12 cellular contexts compared by ENCODE assay signal in the genomic region with DNA sequence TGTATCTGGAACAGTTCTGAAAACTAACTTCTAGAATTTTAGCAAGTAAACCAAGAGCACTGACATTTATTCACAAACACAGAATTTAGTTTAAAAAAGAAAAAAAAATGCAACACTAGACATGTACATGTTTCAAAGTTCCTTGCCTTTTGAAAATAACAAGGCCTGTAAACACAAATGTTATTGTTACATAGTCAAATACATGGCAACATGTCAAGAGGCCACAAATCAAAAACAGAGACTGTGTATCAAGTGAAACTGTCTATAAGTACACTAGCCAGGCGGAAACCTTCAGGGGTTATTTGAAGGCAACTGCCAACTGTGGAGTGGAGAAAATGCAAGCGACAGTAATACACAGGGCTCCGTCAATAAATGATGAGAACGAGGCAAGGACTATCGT.
DNase-seq lines count a peak whose midpoint lies in the region; ATAC-seq, FAIRE-seq and TF ChIP-seq lines count a peak whose summit lies in the region.
"Had no signal": no experiment of that assay in that cellular context is flagged by ENCODE, and none has a peak within 500 bp of the region (broad histone marks: within the 10 kb centered on the region; RNA-seq: fewer than 3 reads in every experiment).

No MANE protein-coding gene starts in this region.

- no peaks in the 10 kb centered on the region for H3K9me3 Mint-ChIP-seq in CD4-positive, CD25-positive, alpha-beta regulatory T cell
- H3K9me3 Mint-ChIP-seq in nephron progenitor cell = peaks cover 6% of the 10 kb centered on the region
- H3K9me3 Mint-ChIP-seq: neural crest cell had no signal

- no peak overlapping the region for H2AFZ ChIP-seq in IMR-90 (replicated peaks; ENCODE audit: low read length, poor library complexity)
- H2AFZ ChIP-seq in endothelial cell of umbilical vein (ENCODE audit: low read depth, low read length) = no peak overlapping the region

- H3K56ac ChIP-seq in IMR-90 (ENCODE audit: extremely low read depth, insufficient read depth, low read length) = peak overlapping the region; percentile 35; the same call in 1 of the 2 replicates

- peaks cover 44 to 98% (median 76%) of the 10 kb centered on the region in 4 donors for H3K4me1 Mint-ChIP-seq in CD4-positive, CD25-positive, alpha-beta regulatory T cell
- peaks cover 65% of the 10 kb centered on the region for H3K4me1 Mint-ChIP-seq in nephron progenitor cell

- H3K4me1 ChIP-seq in CD4-positive, CD25-positive, alpha-beta regulatory T cell (ENCODE audit: control insufficient read depth, insufficient read depth, low read length, poor library complexity, severe bottlenecking) = peaks cover 45% of the 10 kb centered on the region
- H3K4me1 ChIP-seq in IMR-90 (ENCODE audit: control insufficient read depth, insufficient read depth, low read length) (peaks cover 6% of the 10 kb centered on the region), endothelial cell of umbilical vein (ENCODE audit: control insufficient read depth, extremely low read depth, insufficient read depth, low read length) (peaks cover 27% of the 10 kb centered on the region), ovary (ENCODE audit: insufficient read depth) (peaks cover 18% of the 10 kb centered on the region)

- dilution Hi-C loops in IMR-90 (cut with HindIII; ENCODE audit: low sequenced_read_pairs, unreplicated experiment) (no loop called here), endothelial cell of umbilical vein (cut with MboI; ENCODE audit: extremely low pct_ligation_motif_present, low sequenced_read_pairs) (no loop called here)

- in situ Hi-C loops in IMR-90 (cut with MboI; ENCODE audit: low sequenced_read_pairs) = no loop called here

- WGBS in IMR-90 (ENCODE audit: extremely low coverage in 2 of 2, insufficient read length in 1 of 2), 2 experiments = 47% methylated on average over 2 of the region's 5 CpGs; no CpG with 5 or more reads in 1 of the 2 experiments
- 53 to 77% (median 63%) methylated on average over 5 of the region's 5 CpGs for whole genome bisulfite sequencing in ovary, 3 donors

- H4K8ac ChIP-seq in IMR-90 (ENCODE audit: low read depth in 2 of 2, low read length in 2 of 2) = peak overlapping the region; percentile 22 to 73; a peak in 3 of 4 replicates

- peaks cover 42 to 85% of the 10 kb centered on the region in 2 experiments for H3K79me1 ChIP-seq in IMR-90 (ENCODE audit: low read depth in 1 of 2, low read length in 2 of 2)

- no peak overlapping the region for H2AK9ac ChIP-seq in IMR-90 (replicated peaks; ENCODE audit: low read depth, low read length, poor library complexity)

- intact Hi-C loops in IMR-90 (cut with micrococcal nuclease) = no loop called here
- intact Hi-C loops in endothelial cell of umbilical vein (cut with micrococcal nuclease) = loop anchor here (1.0 kb wide), 2 partner anchors 11 to 27 kb away; no protein-coding TSS in a partner anchor
- intact Hi-C loops in ovary (cut with DNase I) = no loop called here

- peaks cover 82% of the 10 kb centered on the region for H3K36me3 ChIP-seq in CD4-positive, CD25-positive, alpha-beta regulatory T cell (ENCODE audit: control insufficient read depth, insufficient read depth, low read length)
- peaks cover 53% of the 10 kb centered on the region for H3K36me3 ChIP-seq in IMR-90 (ENCODE audit: control insufficient read depth, insufficient read depth, low read length)
- peaks cover 9 to 39% of the 10 kb centered on the region in 2 experiments for H3K36me3 ChIP-seq in endothelial cell of umbilical vein (ENCODE audit: control insufficient read depth in 2 of 2, extremely low read depth in 1 of 2, insufficient read depth in 2 of 2, low read length in 2 of 2)
- no peaks in the 10 kb centered on the region for H3K36me3 ChIP-seq in ovary

- TF ChIP-seq POLR2A in IMR-90 (IDR thresholded peaks at IDR 0.05; ENCODE audit: low read depth, low read length) (no peak), endothelial cell of umbilical vein (IDR thresholded peaks at IDR 0.05; ENCODE audit: low read depth, low read length) (no peak), ovary (IDR thresholded peaks at IDR 0.05) (no peak)

- H2BK15ac ChIP-seq in IMR-90 (ENCODE audit: low read depth, low read length) = peak overlapping the region; percentile 54; the same call in 2 of the 3 replicates

- H3K4me2 ChIP-seq in IMR-90 (ENCODE audit: low read depth, low read length) (peak overlapping the region; percentile 25; the same call in 1 of the 2 replicates), endothelial cell of umbilical vein (ENCODE audit: insufficient read depth, low read length) (peak overlapping the region; percentile 84)

- ATAC-seq in CD4-positive, CD25-positive, alpha-beta regulatory T cell (ENCODE audit: low read depth in 2 of 2) = no peak
- no peak for ATAC-seq in IMR-90 (ENCODE audit: low read depth)
- ATAC-seq in HG03139 (IDR thresholded peaks at IDR 0.05; ENCODE audit: unreplicated experiment) = no peak
- no peak for ATAC-seq in HG03354 (IDR thresholded peaks at IDR 0.05; ENCODE audit: poor library complexity, severe bottlenecking, unreplicated experiment)

- no peak for TF ChIP-seq CTCF in IMR-90 (conservative IDR thresholded peaks at IDR 0.05; ENCODE audit: low read depth, low read length)
- TF ChIP-seq CTCF in endothelial cell of umbilical vein (IDR thresholded peaks at IDR 0.05; ENCODE audit: extremely low read depth in 1 of 2, insufficient read depth in 1 of 2, low read depth in 1 of 2, low read length in 2 of 2) = no peak
- TF ChIP-seq CTCF in nephron progenitor cell (IDR thresholded peaks at IDR 0.05) = no peak
- TF ChIP-seq CTCF in ovary (IDR thresholded peaks at IDR 0.05) = no peak

- peak overlapping the region; percentile 16 to 72 (median 49) for H3K27ac Mint-ChIP-seq in CD4-positive, CD25-positive, alpha-beta regulatory T cell
- peak overlapping the region; percentile 84 for H3K27ac Mint-ChIP-seq in nephron progenitor cell

- no peaks in the 10 kb centered on the region for H3K9me3 ChIP-seq in CD4-positive, CD25-positive, alpha-beta regulatory T cell (ENCODE audit: control insufficient read depth in 2 of 2, low read length in 2 of 2)
- H3K9me3 ChIP-seq in IMR-90 (ENCODE audit: control insufficient read depth, insufficient read depth, low read length) = no peaks in the 10 kb centered on the region
- no peaks in the 10 kb centered on the region for H3K9me3 ChIP-seq in endothelial cell of umbilical vein (replicated peaks; ENCODE audit: control insufficient read depth, insufficient read depth, low read length)
- no peaks in the 10 kb centered on the region for H3K9me3 ChIP-seq in ovary
- H3K9me3 ChIP-seq: spleen, thoracic aorta had no signal

- no peak for DNase-seq in CD4-positive, CD25-positive, alpha-beta regulatory T cell
- DNase-seq in IMR-90 (no peak), endothelial cell of umbilical vein (ENCODE audit: low read depth, low spot score) (peak; percentile 70), nephron progenitor cell (no peak), ovary (no peak)
- DNase-seq: NCI-H1436, NCI-H526, spleen had no signal

- BruUV-seq in IMR-90 (replicated peaks; lab: Mats Ljungman, UMichigan) (no TSS peak), endothelial cell of umbilical vein (replicated peaks; lab: Mats Ljungman, UMichigan) (no TSS peak)

- H4K5ac ChIP-seq in IMR-90 (ENCODE audit: low read depth, low read length) = peak overlapping the region; percentile 61; the same call in 1 of the 2 replicates

- H2BK5ac ChIP-seq in IMR-90 (ENCODE audit: low read depth, low read length, poor library complexity, severe bottlenecking) = peak overlapping the region; percentile 60

- no peak for TF ChIP-seq EP300 in ovary (IDR thresholded peaks at IDR 0.05)

- H3K18ac ChIP-seq in IMR-90 (ENCODE audit: low read depth, low read length) = peak overlapping the region; percentile 53; the same call in 1 of the 2 replicates

- peak overlapping the region in 1 of 4 donors; percentile 52 for H3K4me3 Mint-ChIP-seq in CD4-positive, CD25-positive, alpha-beta regulatory T cell
- H3K4me3 Mint-ChIP-seq in nephron progenitor cell = no peak overlapping the region
- H3K4me3 Mint-ChIP-seq: neural crest cell had no signal

- peaks cover 27% of the 10 kb centered on the region for H3K9me1 ChIP-seq in IMR-90 (ENCODE audit: insufficient read depth, low read length)
- H3K9me1 ChIP-seq in endothelial cell of umbilical vein (replicated peaks; ENCODE audit: control insufficient read depth, extremely low read depth, insufficient read depth, low read length) = no peaks in the 10 kb centered on the region

- CTCF ChIA-PET in IMR-90 (lab: Yijun Ruan, JAX) (no interaction called here), endothelial cell of umbilical vein (lab: Charles Lee) (interaction anchor here (0.8 to 2.5 kb wide), 10 partner anchors 11 to 485 kb away, joined by 3 to 18 read pairs (median 4); no protein-coding TSS in a partner anchor)

- peaks cover 75% of the 10 kb centered on the region for H3K79me2 ChIP-seq in endothelial cell of umbilical vein (ENCODE audit: control insufficient read depth, insufficient read depth, low read length)

- H3K4ac ChIP-seq in IMR-90 (ENCODE audit: low read depth, low read length) = peak overlapping the region; percentile 44

- no peak overlapping the region for H3K27ac ChIP-seq in CD4-positive, CD25-positive, alpha-beta regulatory T cell (ENCODE audit: insufficient read depth, low read length, poor library complexity, severe bottlenecking)
- H3K27ac ChIP-seq in IMR-90 (ENCODE audit: insufficient read depth, low read length) (peak overlapping the region; percentile 76), endothelial cell of umbilical vein (ENCODE audit: insufficient read depth, low read depth, low read length) (peak overlapping the region; percentile 73), ovary (no peak overlapping the region)

- peak overlapping the region; percentile 25; the same call in 1 of the 2 replicates for H2AK5ac ChIP-seq in IMR-90 (ENCODE audit: low read depth, low read length)

- peak overlapping the region; percentile 63 for H3K23ac ChIP-seq in IMR-90 (ENCODE audit: low read depth, low read length)

- H3K27me3 Mint-ChIP-seq in CD4-positive, CD25-positive, alpha-beta regulatory T cell = no peaks in the 10 kb centered on the region
- peaks cover 3% of the 10 kb centered on the region for H3K27me3 Mint-ChIP-seq in nephron progenitor cell (ENCODE audit: low read depth, poor library complexity)

- H3K9ac ChIP-seq in IMR-90 (ENCODE audit: low read depth, low read length) (0 out of 2 replicates have a peak overlapping the region, but pooled peaks have one; percentile 4), endothelial cell of umbilical vein (replicated peaks; ENCODE audit: extremely low read depth, insufficient read depth, low read length) (peak overlapping the region; percentile 29)

- H4K20me1 ChIP-seq in IMR-90 (ENCODE audit: insufficient read depth, low read length) = peaks cover 42% of the 10 kb centered on the region
- H4K20me1 ChIP-seq in endothelial cell of umbilical vein (replicated peaks; ENCODE audit: control insufficient read depth, extremely low read depth, insufficient read depth, low read length) = no peaks in the 10 kb centered on the region

- H4K91ac ChIP-seq in IMR-90 (ENCODE audit: insufficient read depth, low read depth, low read length) = peak overlapping the region; percentile 30; the same call in 1 of the 2 replicates

- POLR2A ChIA-PET in IMR-90 (lab: Charles Lee; ENCODE audit: unreplicated experiment) = no interaction called here
- POLR2A ChIA-PET in endothelial cell of umbilical vein (lab: Charles Lee) = no interaction called here

- TF ChIP-seq RAD21 in IMR-90 (IDR thresholded peaks at IDR 0.05; ENCODE audit: low read length) = no peak

- H3K4me3 ChIP-seq in CD4-positive, CD25-positive, alpha-beta regulatory T cell (ENCODE audit: low read depth, low read length) = no peak overlapping the region
- H3K4me3 ChIP-seq in IMR-90 (ENCODE audit: insufficient read depth, low read depth, low read length) = no peak overlapping the region
- no peak overlapping the region for H3K4me3 ChIP-seq in endothelial cell of umbilical vein (replicated peaks in 1 of 3; ENCODE audit: insufficient read depth in 1 of 3, low read depth in 1 of 3, low read length in 3 of 3)
- H3K4me3 ChIP-seq in ovary = no peak overlapping the region
- H3K4me3 ChIP-seq: spleen, thoracic aorta had no signal

- FAIRE-seq in endothelial cell of umbilical vein (lab: Jason Lieb, UNC) = peak; percentile 61

- H3K14ac ChIP-seq in IMR-90 (replicated peaks; ENCODE audit: low read depth, low read length) = peak overlapping the region; percentile 48

- H3K36me3 Mint-ChIP-seq in CD4-positive, CD25-positive, alpha-beta regulatory T cell = peaks cover 71% of the 10 kb centered on the region
- H3K36me3 Mint-ChIP-seq in nephron progenitor cell (ENCODE audit: low read depth) = peaks cover 84% of the 10 kb centered on the region

- H2BK20ac ChIP-seq in IMR-90 (ENCODE audit: low read depth, low read length) = no peak overlapping the region

- H2BK120ac ChIP-seq in IMR-90 (ENCODE audit: low read depth, low read length) = peak overlapping the region; percentile 54

- H3K27me3 ChIP-seq in CD4-positive, CD25-positive, alpha-beta regulatory T cell (ENCODE audit: control insufficient read depth, insufficient read depth, low read length) = no peaks in the 10 kb centered on the region
- no peaks in the 10 kb centered on the region for H3K27me3 ChIP-seq in IMR-90 (ENCODE audit: control insufficient read depth, insufficient read depth, low read length)
- H3K27me3 ChIP-seq in endothelial cell of umbilical vein (ENCODE audit: control insufficient read depth in 2 of 2, insufficient read depth in 2 of 2, low read length in 2 of 2) = no peaks in the 10 kb centered on the region
- no peaks in the 10 kb centered on the region for H3K27me3 ChIP-seq in ovary
- H3K27me3 ChIP-seq: spleen had no signal

Comparison
In these comparisons a context has a peak if more than half of its experiments do, and no peak if none do; other contexts are left out.
1. H3K27ac ChIP-seq: peak in IMR-90 (single experiment) and endothelial cell of umbilical vein (single experiment); none in CD4-positive, CD25-positive, alpha-beta regulatory T cell (single experiment) and ovary (0 of 2).